ENCODE assay signal across 1 cellular context in the genomic region with DNA sequence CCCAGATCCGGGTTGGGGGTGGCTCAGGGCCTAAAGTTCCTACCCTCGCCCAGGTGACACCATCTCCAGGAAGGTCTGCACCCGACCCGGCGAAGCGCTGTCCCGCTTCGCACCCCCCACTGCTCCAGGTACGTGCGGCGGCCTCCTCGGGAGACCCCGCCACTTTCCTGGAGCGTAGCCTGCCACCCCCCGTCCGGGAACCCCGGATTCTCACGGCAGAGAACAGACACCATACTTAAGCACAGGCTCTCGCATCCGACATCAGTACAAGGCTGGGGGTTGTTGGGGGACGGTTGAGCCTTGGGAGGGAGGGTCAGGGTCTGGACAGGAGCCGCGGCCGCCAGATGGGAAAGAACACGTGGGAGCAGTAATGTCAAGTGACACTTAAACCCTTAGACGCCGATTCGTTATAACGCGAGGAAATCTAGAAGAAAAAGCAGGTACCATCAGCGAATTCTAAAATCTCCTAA.
TF ChIP-seq lines count a peak whose summit lies in the region.

No MANE protein-coding gene starts in this region.

TF ChIP-seq in GM12878, 131 proteins besides CTCF, POLR2A, EP300 and RAD21 (continues in another document):
- TF ChIP-seq SREBF2 (IDR thresholded peaks at IDR 0.05; ENCODE audit: low read length), result no peak
- TF ChIP-seq SIX5 (IDR thresholded peaks at IDR 0.05; ENCODE audit: low read depth, low read length, severe bottlenecking), result no peak
- TF ChIP-seq IKZF1 (conservative IDR thresholded peaks at IDR 0.05), result no peak; the same call in 1 of the 2 replicates
- no peak for TF ChIP-seq SREBF1 (IDR thresholded peaks at IDR 0.05; ENCODE audit: low read length)
- TF ChIP-seq, protein P1, sequence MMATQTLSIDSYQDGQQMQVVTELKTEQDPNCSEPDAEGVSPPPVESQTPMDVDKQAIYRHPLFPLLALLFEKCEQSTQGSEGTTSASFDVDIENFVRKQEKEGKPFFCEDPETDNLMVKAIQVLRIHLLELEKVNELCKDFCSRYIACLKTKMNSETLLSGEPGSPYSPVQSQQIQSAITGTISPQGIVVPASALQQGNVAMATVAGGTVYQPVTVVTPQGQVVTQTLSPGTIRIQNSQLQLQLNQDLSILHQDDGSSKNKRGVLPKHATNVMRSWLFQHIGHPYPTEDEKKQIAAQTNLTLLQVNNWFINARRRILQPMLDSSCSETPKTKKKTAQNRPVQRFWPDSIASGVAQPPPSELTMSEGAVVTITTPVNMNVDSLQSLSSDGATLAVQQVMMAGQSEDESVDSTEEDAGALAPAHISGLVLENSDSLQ (IDR thresholded peaks at IDR 0.05), result no peak; the same call in 1 of the 2 replicates
- TF ChIP-seq TBL1XR1 (IDR thresholded peaks at IDR 0.05; ENCODE audit: low read depth, low read length), result no peak
- TF ChIP-seq JUNB (IDR thresholded peaks at IDR 0.05), result no peak
- no peak for TF ChIP-seq CBX5 (IDR thresholded peaks at IDR 0.05; ENCODE audit: low read depth)
- TF ChIP-seq, protein P2, sequence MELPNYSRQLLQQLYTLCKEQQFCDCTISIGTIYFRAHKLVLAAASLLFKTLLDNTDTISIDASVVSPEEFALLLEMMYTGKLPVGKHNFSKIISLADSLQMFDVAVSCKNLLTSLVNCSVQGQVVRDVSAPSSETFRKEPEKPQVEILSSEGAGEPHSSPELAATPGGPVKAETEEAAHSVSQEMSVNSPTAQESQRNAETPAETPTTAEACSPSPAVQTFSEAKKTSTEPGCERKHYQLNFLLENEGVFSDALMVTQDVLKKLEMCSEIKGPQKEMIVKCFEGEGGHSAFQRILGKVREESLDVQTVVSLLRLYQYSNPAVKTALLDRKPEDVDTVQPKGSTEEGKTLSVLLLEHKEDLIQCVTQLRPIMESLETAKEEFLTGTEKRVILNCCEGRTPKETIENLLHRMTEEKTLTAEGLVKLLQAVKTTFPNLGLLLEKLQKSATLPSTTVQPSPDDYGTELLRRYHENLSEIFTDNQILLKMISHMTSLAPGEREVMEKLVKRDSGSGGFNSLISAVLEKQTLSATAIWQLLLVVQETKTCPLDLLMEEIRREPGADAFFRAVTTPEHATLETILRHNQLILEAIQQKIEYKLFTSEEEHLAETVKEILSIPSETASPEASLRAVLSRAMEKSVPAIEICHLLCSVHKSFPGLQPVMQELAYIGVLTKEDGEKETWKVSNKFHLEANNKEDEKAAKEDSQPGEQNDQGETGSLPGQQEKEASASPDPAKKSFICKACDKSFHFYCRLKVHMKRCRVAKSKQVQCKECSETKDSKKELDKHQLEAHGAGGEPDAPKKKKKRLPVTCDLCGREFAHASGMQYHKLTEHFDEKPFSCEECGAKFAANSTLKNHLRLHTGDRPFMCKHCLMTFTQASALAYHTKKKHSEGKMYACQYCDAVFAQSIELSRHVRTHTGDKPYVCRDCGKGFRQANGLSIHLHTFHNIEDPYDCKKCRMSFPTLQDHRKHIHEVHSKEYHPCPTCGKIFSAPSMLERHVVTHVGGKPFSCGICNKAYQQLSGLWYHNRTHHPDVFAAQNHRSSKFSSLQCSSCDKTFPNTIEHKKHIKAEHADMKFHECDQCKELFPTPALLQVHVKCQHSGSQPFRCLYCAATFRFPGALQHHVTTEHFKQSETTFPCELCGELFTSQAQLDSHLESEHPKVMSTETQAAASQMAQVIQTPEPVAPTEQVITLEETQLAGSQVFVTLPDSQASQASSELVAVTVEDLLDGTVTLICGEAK (IDR thresholded peaks at IDR 0.05; ENCODE audit: borderline replicate concordance), result no peak
- TF ChIP-seq MEF2B (IDR thresholded peaks at IDR 0.05; ENCODE audit: partially characterized antibody, poor library complexity, severe bottlenecking), result no peak
- TF ChIP-seq EGR1 (IDR thresholded peaks at IDR 0.05; ENCODE audit: borderline replicate concordance in 1 of 2, low read depth in 2 of 2, low read length in 2 of 2), result no peak
- TF ChIP-seq, protein P3, sequence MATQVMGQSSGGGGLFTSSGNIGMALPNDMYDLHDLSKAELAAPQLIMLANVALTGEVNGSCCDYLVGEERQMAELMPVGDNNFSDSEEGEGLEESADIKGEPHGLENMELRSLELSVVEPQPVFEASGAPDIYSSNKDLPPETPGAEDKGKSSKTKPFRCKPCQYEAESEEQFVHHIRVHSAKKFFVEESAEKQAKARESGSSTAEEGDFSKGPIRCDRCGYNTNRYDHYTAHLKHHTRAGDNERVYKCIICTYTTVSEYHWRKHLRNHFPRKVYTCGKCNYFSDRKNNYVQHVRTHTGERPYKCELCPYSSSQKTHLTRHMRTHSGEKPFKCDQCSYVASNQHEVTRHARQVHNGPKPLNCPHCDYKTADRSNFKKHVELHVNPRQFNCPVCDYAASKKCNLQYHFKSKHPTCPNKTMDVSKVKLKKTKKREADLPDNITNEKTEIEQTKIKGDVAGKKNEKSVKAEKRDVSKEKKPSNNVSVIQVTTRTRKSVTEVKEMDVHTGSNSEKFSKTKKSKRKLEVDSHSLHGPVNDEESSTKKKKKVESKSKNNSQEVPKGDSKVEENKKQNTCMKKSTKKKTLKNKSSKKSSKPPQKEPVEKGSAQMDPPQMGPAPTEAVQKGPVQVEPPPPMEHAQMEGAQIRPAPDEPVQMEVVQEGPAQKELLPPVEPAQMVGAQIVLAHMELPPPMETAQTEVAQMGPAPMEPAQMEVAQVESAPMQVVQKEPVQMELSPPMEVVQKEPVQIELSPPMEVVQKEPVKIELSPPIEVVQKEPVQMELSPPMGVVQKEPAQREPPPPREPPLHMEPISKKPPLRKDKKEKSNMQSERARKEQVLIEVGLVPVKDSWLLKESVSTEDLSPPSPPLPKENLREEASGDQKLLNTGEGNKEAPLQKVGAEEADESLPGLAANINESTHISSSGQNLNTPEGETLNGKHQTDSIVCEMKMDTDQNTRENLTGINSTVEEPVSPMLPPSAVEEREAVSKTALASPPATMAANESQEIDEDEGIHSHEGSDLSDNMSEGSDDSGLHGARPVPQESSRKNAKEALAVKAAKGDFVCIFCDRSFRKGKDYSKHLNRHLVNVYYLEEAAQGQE (IDR thresholded peaks at IDR 0.05; ENCODE audit: low read depth, low read length), result no peak
- TF ChIP-seq, protein P4, sequence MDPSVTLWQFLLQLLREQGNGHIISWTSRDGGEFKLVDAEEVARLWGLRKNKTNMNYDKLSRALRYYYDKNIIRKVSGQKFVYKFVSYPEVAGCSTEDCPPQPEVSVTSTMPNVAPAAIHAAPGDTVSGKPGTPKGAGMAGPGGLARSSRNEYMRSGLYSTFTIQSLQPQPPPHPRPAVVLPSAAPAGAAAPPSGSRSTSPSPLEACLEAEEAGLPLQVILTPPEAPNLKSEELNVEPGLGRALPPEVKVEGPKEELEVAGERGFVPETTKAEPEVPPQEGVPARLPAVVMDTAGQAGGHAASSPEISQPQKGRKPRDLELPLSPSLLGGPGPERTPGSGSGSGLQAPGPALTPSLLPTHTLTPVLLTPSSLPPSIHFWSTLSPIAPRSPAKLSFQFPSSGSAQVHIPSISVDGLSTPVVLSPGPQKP (IDR thresholded peaks at IDR 0.05; ENCODE audit: low read depth, low read length), result no peak
- no peak for TF ChIP-seq PAX5 (IDR thresholded peaks at IDR 0.05; ENCODE audit: borderline replicate concordance, low read depth, low read length)
- TF ChIP-seq SUPT20H (IDR thresholded peaks at IDR 0.05; ENCODE audit: borderline replicate concordance, control insufficient read depth, low read depth, low read length), result no peak
- no peak for TF ChIP-seq HDGF (IDR thresholded peaks at IDR 0.05)
- TF ChIP-seq CBFB (IDR thresholded peaks at IDR 0.05; ENCODE audit: low read depth), result no peak; the same call in 1 of the 2 replicates
- no peak for TF ChIP-seq ZNF207 (IDR thresholded peaks at IDR 0.05; ENCODE audit: borderline replicate concordance)
- no peak for TF ChIP-seq STAT1 (conservative IDR thresholded peaks at IDR 0.05)
- no peak for TF ChIP-seq SMARCA5 (IDR thresholded peaks at IDR 0.05)
- no peak for TF ChIP-seq SUZ12 (IDR thresholded peaks at IDR 0.05; ENCODE audit: unreplicated experiment)
- no peak for TF ChIP-seq HCFC1 (IDR thresholded peaks at IDR 0.05; ENCODE audit: low read length)
- no peak for TF ChIP-seq EED (IDR thresholded peaks at IDR 0.05; ENCODE audit: low read depth)
- TF ChIP-seq, protein P5, sequence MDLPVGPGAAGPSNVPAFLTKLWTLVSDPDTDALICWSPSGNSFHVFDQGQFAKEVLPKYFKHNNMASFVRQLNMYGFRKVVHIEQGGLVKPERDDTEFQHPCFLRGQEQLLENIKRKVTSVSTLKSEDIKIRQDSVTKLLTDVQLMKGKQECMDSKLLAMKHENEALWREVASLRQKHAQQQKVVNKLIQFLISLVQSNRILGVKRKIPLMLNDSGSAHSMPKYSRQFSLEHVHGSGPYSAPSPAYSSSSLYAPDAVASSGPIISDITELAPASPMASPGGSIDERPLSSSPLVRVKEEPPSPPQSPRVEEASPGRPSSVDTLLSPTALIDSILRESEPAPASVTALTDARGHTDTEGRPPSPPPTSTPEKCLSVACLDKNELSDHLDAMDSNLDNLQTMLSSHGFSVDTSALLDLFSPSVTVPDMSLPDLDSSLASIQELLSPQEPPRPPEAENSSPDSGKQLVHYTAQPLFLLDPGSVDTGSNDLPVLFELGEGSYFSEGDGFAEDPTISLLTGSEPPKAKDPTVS (IDR thresholded peaks at IDR 0.05; ENCODE audit: low read depth, low read length), result no peak
- no peak for TF ChIP-seq FOS (IDR thresholded peaks at IDR 0.05; ENCODE audit: borderline replicate concordance, extremely low read depth, insufficient read length)
- no peak for TF ChIP-seq MYB (IDR thresholded peaks at IDR 0.05; ENCODE audit: borderline replicate concordance, low read depth, low read length)
- no peak for TF ChIP-seq NBN (IDR thresholded peaks at IDR 0.05)
- TF ChIP-seq BRCA1 (IDR thresholded peaks at IDR 0.05; ENCODE audit: low read depth, low read length), result no peak
- TF ChIP-seq RCOR1 (conservative IDR thresholded peaks at IDR 0.05; ENCODE audit: low read depth, low read length), result no peak
- TF ChIP-seq, protein P6, sequence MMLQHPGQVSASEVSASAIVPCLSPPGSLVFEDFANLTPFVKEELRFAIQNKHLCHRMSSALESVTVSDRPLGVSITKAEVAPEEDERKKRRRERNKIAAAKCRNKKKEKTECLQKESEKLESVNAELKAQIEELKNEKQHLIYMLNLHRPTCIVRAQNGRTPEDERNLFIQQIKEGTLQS (IDR thresholded peaks at IDR 0.05; ENCODE audit: borderline replicate concordance, extremely low read depth, low read depth, low read length), result peak; percentile 33; the same call in 1 of the 2 replicates
- no peak for TF ChIP-seq RB1 (IDR thresholded peaks at IDR 0.05; ENCODE audit: borderline replicate concordance)
- TF ChIP-seq, protein P7, sequence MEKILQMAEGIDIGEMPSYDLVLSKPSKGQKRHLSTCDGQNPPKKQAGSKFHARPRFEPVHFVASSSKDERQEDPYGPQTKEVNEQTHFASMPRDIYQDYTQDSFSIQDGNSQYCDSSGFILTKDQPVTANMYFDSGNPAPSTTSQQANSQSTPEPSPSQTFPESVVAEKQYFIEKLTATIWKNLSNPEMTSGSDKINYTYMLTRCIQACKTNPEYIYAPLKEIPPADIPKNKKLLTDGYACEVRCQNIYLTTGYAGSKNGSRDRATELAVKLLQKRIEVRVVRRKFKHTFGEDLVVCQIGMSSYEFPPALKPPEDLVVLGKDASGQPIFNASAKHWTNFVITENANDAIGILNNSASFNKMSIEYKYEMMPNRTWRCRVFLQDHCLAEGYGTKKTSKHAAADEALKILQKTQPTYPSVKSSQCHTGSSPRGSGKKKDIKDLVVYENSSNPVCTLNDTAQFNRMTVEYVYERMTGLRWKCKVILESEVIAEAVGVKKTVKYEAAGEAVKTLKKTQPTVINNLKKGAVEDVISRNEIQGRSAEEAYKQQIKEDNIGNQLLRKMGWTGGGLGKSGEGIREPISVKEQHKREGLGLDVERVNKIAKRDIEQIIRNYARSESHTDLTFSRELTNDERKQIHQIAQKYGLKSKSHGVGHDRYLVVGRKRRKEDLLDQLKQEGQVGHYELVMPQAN (conservative IDR thresholded peaks at IDR 0.05), result peak; percentile 80
- TF ChIP-seq PML (IDR thresholded peaks at IDR 0.05; ENCODE audit: low read length), result peak; percentile 4; the same call in 1 of the 2 replicates
- TF ChIP-seq, protein P8, sequence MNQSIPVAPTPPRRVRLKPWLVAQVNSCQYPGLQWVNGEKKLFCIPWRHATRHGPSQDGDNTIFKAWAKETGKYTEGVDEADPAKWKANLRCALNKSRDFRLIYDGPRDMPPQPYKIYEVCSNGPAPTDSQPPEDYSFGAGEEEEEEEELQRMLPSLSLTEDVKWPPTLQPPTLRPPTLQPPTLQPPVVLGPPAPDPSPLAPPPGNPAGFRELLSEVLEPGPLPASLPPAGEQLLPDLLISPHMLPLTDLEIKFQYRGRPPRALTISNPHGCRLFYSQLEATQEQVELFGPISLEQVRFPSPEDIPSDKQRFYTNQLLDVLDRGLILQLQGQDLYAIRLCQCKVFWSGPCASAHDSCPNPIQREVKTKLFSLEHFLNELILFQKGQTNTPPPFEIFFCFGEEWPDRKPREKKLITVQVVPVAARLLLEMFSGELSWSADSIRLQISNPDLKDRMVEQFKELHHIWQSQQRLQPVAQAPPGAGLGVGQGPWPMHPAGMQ (IDR thresholded peaks at IDR 0.05; ENCODE audit: borderline replicate concordance), result no peak
- 0 out of 2 replicates have a peak, but pooled peaks have one; percentile 10 for TF ChIP-seq NR2F1 (conservative IDR thresholded peaks at IDR 0.05)
- TF ChIP-seq RAD51 (IDR thresholded peaks at IDR 0.05), result peak; percentile 95
- no peak for TF ChIP-seq ZNF384 (IDR thresholded peaks at IDR 0.05; ENCODE audit: borderline replicate concordance, low read depth, low read length)
- TF ChIP-seq, protein P9, sequence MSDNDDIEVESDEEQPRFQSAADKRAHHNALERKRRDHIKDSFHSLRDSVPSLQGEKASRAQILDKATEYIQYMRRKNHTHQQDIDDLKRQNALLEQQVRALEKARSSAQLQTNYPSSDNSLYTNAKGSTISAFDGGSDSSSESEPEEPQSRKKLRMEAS (IDR thresholded peaks at IDR 0.05; ENCODE audit: low read depth, low read length), result peak; percentile 85
- no peak for TF ChIP-seq GATAD2B (conservative IDR thresholded peaks at IDR 0.05; ENCODE audit: low read depth)
- no peak for TF ChIP-seq STAT3 (IDR thresholded peaks at IDR 0.05; ENCODE audit: low read depth, low read length)
- no peak for TF ChIP-seq YBX1 (IDR thresholded peaks at IDR 0.05)
- no peak for TF ChIP-seq NFIC (IDR thresholded peaks at IDR 0.05; ENCODE audit: low read depth, low read length)
- no peak for TF ChIP-seq CEBPB (IDR thresholded peaks at IDR 0.05; ENCODE audit: borderline replicate concordance in 1 of 2, low read depth in 2 of 2, low read length in 2 of 2)
- no peak for TF ChIP-seq CHD1 (IDR thresholded peaks at IDR 0.05; ENCODE audit: low read depth, low read length)
- TF ChIP-seq NR2C2 (IDR thresholded peaks at IDR 0.05; ENCODE audit: borderline replicate concordance, control insufficient read depth, insufficient read length, low read depth), result no peak
- no peak for TF ChIP-seq KDM1A (IDR thresholded peaks at IDR 0.05; ENCODE audit: borderline replicate concordance)
- TF ChIP-seq RUNX3 (IDR thresholded peaks at IDR 0.05; ENCODE audit: low read length), result no peak
- TF ChIP-seq, protein P10, sequence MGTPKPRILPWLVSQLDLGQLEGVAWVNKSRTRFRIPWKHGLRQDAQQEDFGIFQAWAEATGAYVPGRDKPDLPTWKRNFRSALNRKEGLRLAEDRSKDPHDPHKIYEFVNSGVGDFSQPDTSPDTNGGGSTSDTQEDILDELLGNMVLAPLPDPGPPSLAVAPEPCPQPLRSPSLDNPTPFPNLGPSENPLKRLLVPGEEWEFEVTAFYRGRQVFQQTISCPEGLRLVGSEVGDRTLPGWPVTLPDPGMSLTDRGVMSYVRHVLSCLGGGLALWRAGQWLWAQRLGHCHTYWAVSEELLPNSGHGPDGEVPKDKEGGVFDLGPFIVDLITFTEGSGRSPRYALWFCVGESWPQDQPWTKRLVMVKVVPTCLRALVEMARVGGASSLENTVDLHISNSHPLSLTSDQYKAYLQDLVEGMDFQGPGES (IDR thresholded peaks at IDR 0.05), result no peak
- no peak for TF ChIP-seq DPF2 (IDR thresholded peaks at IDR 0.05)
- no peak for TF ChIP-seq ESRRA (IDR thresholded peaks at IDR 0.05; ENCODE audit: low read length)
- peak; percentile 11 to 51; a peak in 1 of 4 replicates for TF ChIP-seq IKZF2 (IDR thresholded peaks at IDR 0.05)
